Comparison of ENCODE assay signal across 1 cellular context in genomic region chr12:1661553-1662335, GRCh38.
TF ChIP-seq lines count a peak whose summit lies in the region.

No MANE protein-coding gene starts in this region.

TF ChIP-seq in K562, 482 proteins besides CTCF, POLR2A, EP300 and RAD21 (continued from another document and continues in another):
- TF ChIP-seq, protein P1, sequence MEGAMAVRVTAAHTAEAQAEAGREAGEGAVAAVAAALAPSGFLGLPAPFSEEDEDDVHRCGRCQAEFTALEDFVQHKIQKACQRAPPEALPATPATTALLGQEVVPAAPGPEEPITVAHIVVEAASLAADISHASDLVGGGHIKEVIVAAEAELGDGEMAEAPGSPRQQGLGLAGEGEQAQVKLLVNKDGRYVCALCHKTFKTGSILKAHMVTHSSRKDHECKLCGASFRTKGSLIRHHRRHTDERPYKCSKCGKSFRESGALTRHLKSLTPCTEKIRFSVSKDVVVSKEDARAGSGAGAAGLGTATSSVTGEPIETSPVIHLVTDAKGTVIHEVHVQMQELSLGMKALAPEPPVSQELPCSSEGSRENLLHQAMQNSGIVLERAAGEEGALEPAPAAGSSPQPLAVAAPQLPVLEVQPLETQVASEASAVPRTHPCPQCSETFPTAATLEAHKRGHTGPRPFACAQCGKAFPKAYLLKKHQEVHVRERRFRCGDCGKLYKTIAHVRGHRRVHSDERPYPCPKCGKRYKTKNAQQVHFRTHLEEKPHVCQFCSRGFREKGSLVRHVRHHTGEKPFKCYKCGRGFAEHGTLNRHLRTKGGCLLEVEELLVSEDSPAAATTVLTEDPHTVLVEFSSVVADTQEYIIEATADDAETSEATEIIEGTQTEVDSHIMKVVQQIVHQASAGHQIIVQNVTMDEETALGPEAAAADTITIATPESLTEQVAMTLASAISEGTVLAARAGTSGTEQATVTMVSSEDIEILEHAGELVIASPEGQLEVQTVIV (CRISPR knock-in tag; IDR thresholded peaks at IDR 0.05; ENCODE audit: borderline replicate concordance): no peak
- TF ChIP-seq TFAM (CRISPR knock-in tag; conservative IDR thresholded peaks at IDR 0.05) (no peak), ZNF133 (CRISPR knock-in tag; IDR thresholded peaks at IDR 0.05) (no peak), CBFA2T3 (IDR thresholded peaks at IDR 0.05) (no peak), CBFB (CRISPR knock-in tag; IDR thresholded peaks at IDR 0.05) (no peak), KLF13 (tag; IDR thresholded peaks at IDR 0.05; ENCODE audit: borderline replicate concordance, low read depth) (no peak), L3MBTL2 (IDR thresholded peaks at IDR 0.05) (peak; percentile 43; the same call in 1 of the 2 replicates), U2AF1 (optimal IDR thresholded peaks at IDR 0.05; ENCODE audit: low read depth, low read length) (no peak), KAT7 (CRISPR knock-in tag; IDR thresholded peaks at IDR 0.05; ENCODE audit: borderline replicate concordance) (no peak), ZNF311 (CRISPR knock-in tag; IDR thresholded peaks at IDR 0.05) (no peak), SOX6 (IDR thresholded peaks at IDR 0.05) (no peak), E2F4 (CRISPR knock-in tag; IDR thresholded peaks at IDR 0.05; ENCODE audit: low read depth) (no peak), VEZF1 (CRISPR knock-in tag; IDR thresholded peaks at IDR 0.05) (peak; percentile 96), BRD4 (IDR thresholded peaks at IDR 0.05) (no peak), HMGN3 (IDR thresholded peaks at IDR 0.05; ENCODE audit: borderline replicate concordance, extremely low read depth, insufficient read length, low read depth, low read length) (no peak), JUND (IDR thresholded peaks at IDR 0.05; ENCODE audit: borderline replicate concordance, low read depth, low read length) (no peak), JUND (tag; IDR thresholded peaks at IDR 0.05; ENCODE audit: borderline replicate concordance, low read depth, low read length) (no peak), DEAF1 (CRISPR knock-in tag; IDR thresholded peaks at IDR 0.05) (no peak), SMARCE1 (IDR thresholded peaks at IDR 0.05) (no peak), ZBTB7A (IDR thresholded peaks at IDR 0.05; ENCODE audit: borderline replicate concordance, control insufficient read depth, low read depth, low read length) (peak; percentile 99), FOXJ2 (tag; IDR thresholded peaks at IDR 0.05) (no peak), ZFX (CRISPR knock-in tag; IDR thresholded peaks at IDR 0.05) (peak; percentile 49; the same call in 1 of the 2 replicates), TCFL5 (CRISPR knock-in tag; conservative IDR thresholded peaks at IDR 0.05) (no peak), ZFP1 (CRISPR knock-in tag; IDR thresholded peaks at IDR 0.05) (no peak), ATF2 (CRISPR knock-in tag; IDR thresholded peaks at IDR 0.05) (no peak), HDAC6 (IDR thresholded peaks at IDR 0.05; ENCODE audit: low read depth, low read length) (no peak), GMEB1 (CRISPR knock-in tag; IDR thresholded peaks at IDR 0.05) (no peak), NUFIP1 (IDR thresholded peaks at IDR 0.05; ENCODE audit: partially characterized antibody) (no peak), THRAP3 (IDR thresholded peaks at IDR 0.05; ENCODE audit: borderline replicate concordance) (no peak), NCOA2 (IDR thresholded peaks at IDR 0.05; ENCODE audit: partially characterized antibody in 2 of 2) (no peak), HES1 (IDR thresholded peaks at IDR 0.05; ENCODE audit: low read depth) (no peak), ARID2 (IDR thresholded peaks at IDR 0.05) (no peak), NCOA6 (IDR thresholded peaks at IDR 0.05) (no peak), ZKSCAN1 (IDR thresholded peaks at IDR 0.05; ENCODE audit: low read depth, low read length) (no peak), SMC3 (conservative IDR thresholded peaks at IDR 0.05; ENCODE audit: insufficient read depth, low read depth, low read length) (no peak), TEAD1 (CRISPR knock-in tag; IDR thresholded peaks at IDR 0.05) (no peak), FOXK1 (CRISPR knock-in tag; IDR thresholded peaks at IDR 0.05; ENCODE audit: borderline replicate concordance) (no peak), POLR2B (IDR thresholded peaks at IDR 0.05; ENCODE audit: low read depth, partially characterized antibody) (peak; percentile 41), HDAC1 (IDR thresholded peaks at IDR 0.05) (peak in 1 of 2 experiments; percentile 82; a peak in 2 of 4 replicates)
- TF ChIP-seq, protein P2, sequence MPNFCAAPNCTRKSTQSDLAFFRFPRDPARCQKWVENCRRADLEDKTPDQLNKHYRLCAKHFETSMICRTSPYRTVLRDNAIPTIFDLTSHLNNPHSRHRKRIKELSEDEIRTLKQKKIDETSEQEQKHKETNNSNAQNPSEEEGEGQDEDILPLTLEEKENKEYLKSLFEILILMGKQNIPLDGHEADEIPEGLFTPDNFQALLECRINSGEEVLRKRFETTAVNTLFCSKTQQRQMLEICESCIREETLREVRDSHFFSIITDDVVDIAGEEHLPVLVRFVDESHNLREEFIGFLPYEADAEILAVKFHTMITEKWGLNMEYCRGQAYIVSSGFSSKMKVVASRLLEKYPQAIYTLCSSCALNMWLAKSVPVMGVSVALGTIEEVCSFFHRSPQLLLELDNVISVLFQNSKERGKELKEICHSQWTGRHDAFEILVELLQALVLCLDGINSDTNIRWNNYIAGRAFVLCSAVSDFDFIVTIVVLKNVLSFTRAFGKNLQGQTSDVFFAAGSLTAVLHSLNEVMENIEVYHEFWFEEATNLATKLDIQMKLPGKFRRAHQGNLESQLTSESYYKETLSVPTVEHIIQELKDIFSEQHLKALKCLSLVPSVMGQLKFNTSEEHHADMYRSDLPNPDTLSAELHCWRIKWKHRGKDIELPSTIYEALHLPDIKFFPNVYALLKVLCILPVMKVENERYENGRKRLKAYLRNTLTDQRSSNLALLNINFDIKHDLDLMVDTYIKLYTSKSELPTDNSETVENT (CRISPR knock-in tag; IDR thresholded peaks at IDR 0.05): peak; percentile 46; the same call in 1 of the 2 replicates
- TF ChIP-seq, protein P3, sequence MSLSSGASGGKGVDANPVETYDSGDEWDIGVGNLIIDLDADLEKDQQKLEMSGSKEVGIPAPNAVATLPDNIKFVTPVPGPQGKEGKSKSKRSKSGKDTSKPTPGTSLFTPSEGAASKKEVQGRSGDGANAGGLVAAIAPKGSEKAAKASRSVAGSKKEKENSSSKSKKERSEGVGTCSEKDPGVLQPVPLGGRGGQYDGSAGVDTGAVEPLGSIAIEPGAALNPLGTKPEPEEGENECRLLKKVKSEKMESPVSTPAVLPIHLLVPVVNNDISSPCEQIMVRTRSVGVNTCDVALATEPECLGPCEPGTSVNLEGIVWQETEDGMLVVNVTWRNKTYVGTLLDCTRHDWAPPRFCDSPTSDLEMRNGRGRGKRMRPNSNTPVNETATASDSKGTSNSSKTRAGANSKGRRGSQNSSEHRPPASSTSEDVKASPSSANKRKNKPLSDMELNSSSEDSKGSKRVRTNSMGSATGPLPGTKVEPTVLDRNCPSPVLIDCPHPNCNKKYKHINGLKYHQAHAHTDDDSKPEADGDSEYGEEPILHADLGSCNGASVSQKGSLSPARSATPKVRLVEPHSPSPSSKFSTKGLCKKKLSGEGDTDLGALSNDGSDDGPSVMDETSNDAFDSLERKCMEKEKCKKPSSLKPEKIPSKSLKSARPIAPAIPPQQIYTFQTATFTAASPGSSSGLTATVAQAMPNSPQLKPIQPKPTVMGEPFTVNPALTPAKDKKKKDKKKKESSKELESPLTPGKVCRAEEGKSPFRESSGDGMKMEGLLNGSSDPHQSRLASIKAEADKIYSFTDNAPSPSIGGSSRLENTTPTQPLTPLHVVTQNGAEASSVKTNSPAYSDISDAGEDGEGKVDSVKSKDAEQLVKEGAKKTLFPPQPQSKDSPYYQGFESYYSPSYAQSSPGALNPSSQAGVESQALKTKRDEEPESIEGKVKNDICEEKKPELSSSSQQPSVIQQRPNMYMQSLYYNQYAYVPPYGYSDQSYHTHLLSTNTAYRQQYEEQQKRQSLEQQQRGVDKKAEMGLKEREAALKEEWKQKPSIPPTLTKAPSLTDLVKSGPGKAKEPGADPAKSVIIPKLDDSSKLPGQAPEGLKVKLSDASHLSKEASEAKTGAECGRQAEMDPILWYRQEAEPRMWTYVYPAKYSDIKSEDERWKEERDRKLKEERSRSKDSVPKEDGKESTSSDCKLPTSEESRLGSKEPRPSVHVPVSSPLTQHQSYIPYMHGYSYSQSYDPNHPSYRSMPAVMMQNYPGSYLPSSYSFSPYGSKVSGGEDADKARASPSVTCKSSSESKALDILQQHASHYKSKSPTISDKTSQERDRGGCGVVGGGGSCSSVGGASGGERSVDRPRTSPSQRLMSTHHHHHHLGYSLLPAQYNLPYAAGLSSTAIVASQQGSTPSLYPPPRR (CRISPR knock-in tag; IDR thresholded peaks at IDR 0.05; ENCODE audit: borderline replicate concordance): no peak
- TF ChIP-seq, protein P4, sequence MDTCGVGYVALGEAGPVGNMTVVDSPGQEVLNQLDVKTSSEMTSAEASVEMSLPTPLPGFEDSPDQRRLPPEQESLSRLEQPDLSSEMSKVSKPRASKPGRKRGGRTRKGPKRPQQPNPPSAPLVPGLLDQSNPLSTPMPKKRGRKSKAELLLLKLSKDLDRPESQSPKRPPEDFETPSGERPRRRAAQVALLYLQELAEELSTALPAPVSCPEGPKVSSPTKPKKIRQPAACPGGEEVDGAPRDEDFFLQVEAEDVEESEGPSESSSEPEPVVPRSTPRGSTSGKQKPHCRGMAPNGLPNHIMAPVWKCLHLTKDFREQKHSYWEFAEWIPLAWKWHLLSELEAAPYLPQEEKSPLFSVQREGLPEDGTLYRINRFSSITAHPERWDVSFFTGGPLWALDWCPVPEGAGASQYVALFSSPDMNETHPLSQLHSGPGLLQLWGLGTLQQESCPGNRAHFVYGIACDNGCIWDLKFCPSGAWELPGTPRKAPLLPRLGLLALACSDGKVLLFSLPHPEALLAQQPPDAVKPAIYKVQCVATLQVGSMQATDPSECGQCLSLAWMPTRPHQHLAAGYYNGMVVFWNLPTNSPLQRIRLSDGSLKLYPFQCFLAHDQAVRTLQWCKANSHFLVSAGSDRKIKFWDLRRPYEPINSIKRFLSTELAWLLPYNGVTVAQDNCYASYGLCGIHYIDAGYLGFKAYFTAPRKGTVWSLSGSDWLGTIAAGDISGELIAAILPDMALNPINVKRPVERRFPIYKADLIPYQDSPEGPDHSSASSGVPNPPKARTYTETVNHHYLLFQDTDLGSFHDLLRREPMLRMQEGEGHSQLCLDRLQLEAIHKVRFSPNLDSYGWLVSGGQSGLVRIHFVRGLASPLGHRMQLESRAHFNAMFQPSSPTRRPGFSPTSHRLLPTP (IDR thresholded peaks at IDR 0.05; ENCODE audit: borderline replicate concordance, extremely low read depth, insufficient read length): no peak
